19 cellular contexts compared by ENCODE assay signal in genomic region chr5:10775646-10776045, GRCh38. TPM values are rescaled to one million over a fixed set of nuclear protein-coding genes. Genes with fewer than 3 reads are reported as not detected.
DNase-seq lines count a peak whose midpoint lies in the region; ATAC-seq, FAIRE-seq and TF ChIP-seq lines count a peak whose summit lies in the region.
"Had no signal": no experiment of that assay in that cellular context is flagged by ENCODE, and none has a peak within 500 bp of the region (broad histone marks: within the 10 kb centered on the region; RNA-seq: fewer than 3 reads in every experiment).

No MANE protein-coding gene starts in this region.

- H3K23me2 ChIP-seq in H1 (ENCODE audit: low read depth, low read length): no peaks in the 10 kb centered on the region

- H4K91ac ChIP-seq in H1 (replicated peaks; ENCODE audit: insufficient read length, low read length): no peak overlapping the region

- no peaks in the 10 kb centered on the region for H3K4me1 Mint-ChIP-seq in immature natural killer cell
- H3K4me1 Mint-ChIP-seq: central memory CD8-positive, alpha-beta T cell had no signal

- no peak overlapping the region for H2BK15ac ChIP-seq in H1 (ENCODE audit: low read length)

- no peak for TF ChIP-seq EP300 in Ishikawa (IDR thresholded peaks at IDR 0.05; ENCODE audit: borderline replicate concordance)
- no peak for TF ChIP-seq EP300 in H1 (IDR thresholded peaks at IDR 0.05; ENCODE audit: borderline replicate concordance in 1 of 2, low read depth in 2 of 2, low read length in 2 of 2)

- H3K4me3 ChIP-seq in H1 (ENCODE audit: extremely low read depth in 1 of 4, insufficient read depth in 2 of 4, low read depth in 3 of 4, low read length in 4 of 4): no peak overlapping the region
- H3K4me3 ChIP-seq: heart left ventricle, left lung, Peyer's patch, spleen, stomach had no signal

- H3K14ac ChIP-seq in H1 (ENCODE audit: insufficient read length): no peak overlapping the region

- no peaks in the 10 kb centered on the region for H3K36me3 Mint-ChIP-seq in immature natural killer cell

- H3K9me3 Mint-ChIP-seq in immature natural killer cell: no peaks in the 10 kb centered on the region
- H3K9me3 Mint-ChIP-seq: central memory CD8-positive, alpha-beta T cell had no signal

- CTCF ChIA-PET in H1 (lab: Charles Lee; ENCODE audit: partially characterized antibody): interaction anchor here (0.6 to 4.7 kb wide), 13 partner anchors 9 to 320 kb away, joined by 3 to 23 read pairs (median 4); no protein-coding TSS in a partner anchor

- 57% methylated on average over 4 of the region's 4 CpGs; no CpG with 5 or more reads in 1 of the 2 experiments for WGBS in H1 (ENCODE audit: extremely low coverage in 1 of 2, insufficient coverage in 1 of 2, insufficient read length in 1 of 2, insufficient replicate concordance in 2 of 2, low coverage in 1 of 2, low lambda C conversion rate in 2 of 2, missing lambda C conversion rate in 1 of 2), 2 experiments

- H3K56ac ChIP-seq in H1 (replicated peaks; ENCODE audit: insufficient read length, low read depth, low read length): no peak overlapping the region

- no peak overlapping the region for H2AK5ac ChIP-seq in H1 (ENCODE audit: low read depth, low read length)

- peak; percentile 47 to 51 (median 49) for TF ChIP-seq CTCF in H1 (IDR thresholded peaks at IDR 0.05; ENCODE audit: control extremely low read depth in 1 of 3, insufficient read depth in 1 of 3, low read depth in 1 of 3, low read length in 3 of 3)

- H3K79me2 ChIP-seq in H1 (ENCODE audit: control insufficient read depth in 1 of 2, insufficient read depth in 2 of 2, low read length in 2 of 2): no peaks in the 10 kb centered on the region

- no peaks in the 10 kb centered on the region for H3K79me1 ChIP-seq in H1 (ENCODE audit: low read depth, low read length)

- peaks cover 2 to 9% (median 8%) of the 10 kb centered on the region in 3 donors for H3K27me3 Mint-ChIP-seq in immature natural killer cell (ENCODE audit: low read depth in 3 of 3)

- no peak overlapping the region for H4K5ac ChIP-seq in H1 (ENCODE audit: insufficient read length, low read depth, low read length)

- no peak overlapping the region for H3K4me2 ChIP-seq in H1 (ENCODE audit: insufficient read depth in 1 of 2, low read depth in 2 of 2, low read length in 2 of 2)

- H4K20me1 ChIP-seq in H1 (replicated peaks in 1 of 2; ENCODE audit: control insufficient read depth in 1 of 2, insufficient read depth in 2 of 2, low read length in 2 of 2): no peaks in the 10 kb centered on the region

- H4K8ac ChIP-seq in H1 (ENCODE audit: extremely low read depth, insufficient read depth, low read length): no peak overlapping the region

- TF ChIP-seq RAD21 in Ishikawa (IDR thresholded peaks at IDR 0.05; ENCODE audit: low read depth) (peak; percentile 14; the same call in 1 of the 2 replicates), H1 (IDR thresholded peaks at IDR 0.05 in 1 of 2, conservative IDR thresholded peaks at IDR 0.05 in 1 of 2; ENCODE audit: low read depth in 2 of 2, low read length in 2 of 2) (peak in 1 of 2 experiments; percentile 51; a peak in 2 of 4 replicates)

- H3K9ac ChIP-seq in H1 (replicated peaks in 1 of 4; ENCODE audit: extremely low read depth in 1 of 4, low read depth in 3 of 4, low read length in 3 of 4): no peak overlapping the region

- no peaks in the 10 kb centered on the region for H3K4me1 ChIP-seq in H1 (replicated peaks in 1 of 4; ENCODE audit: control insufficient read depth in 3 of 4, insufficient read depth in 4 of 4, low read length in 3 of 4)
- H3K4me1 ChIP-seq: heart left ventricle, left lung, Peyer's patch, spleen, stomach had no signal

- no peak overlapping the region for H3K27ac ChIP-seq in H1 (ENCODE audit: low read depth, low read length)
- H3K27ac ChIP-seq: heart left ventricle, left lung, Peyer's patch, spleen, stomach had no signal

- no peaks in the 10 kb centered on the region for H3K36me3 ChIP-seq in H1 (ENCODE audit: control insufficient read depth in 2 of 4, insufficient read depth in 4 of 4, low read length in 3 of 4)
- H3K36me3 ChIP-seq: heart left ventricle, left lung, Peyer's patch, spleen, stomach had no signal

- in situ Hi-C loops in ACHN (cut with HindIII; ENCODE audit: low pct_ligation_motif_present, low pct_unique_long_range_greater_than_20kb, low sequenced_read_pairs): no loop called here

- FAIRE-seq in H1 (lab: Jason Lieb, UNC): no peak

- no peak overlapping the region for H3K23ac ChIP-seq in H1 (ENCODE audit: insufficient read length)

- no peak overlapping the region for H3K27ac Mint-ChIP-seq in immature natural killer cell
- H3K27ac Mint-ChIP-seq: progenitor cell of endocrine pancreas had no signal

- DNase-seq in ACHN (peak; percentile 3), H1 (ENCODE audit: low read depth in 1 of 2, low spot score in 2 of 2) (no peak), NCI-H1436 (lab: John Stamatoyannopoulos, UW) (no peak), immature natural killer cell (no peak)
- no peak for DNase-seq in activated CD4-positive, alpha-beta T cell treated with anti-CD3 and anti-CD28 coated beads for 48 hours
- DNase-seq: activated CD4-positive, alpha-beta T cell treated with anti-CD3 and anti-CD28 coated beads for 4 hours; activated T-cell treated with anti-CD3 and anti-CD28 coated beads, Interleukin-2, amount 50 U/mL, for 48 hours; COR-L47; heart left ventricle; KBM-7; left lung; Peyer's patch; spleen; stomach had no signal

- no peak overlapping the region for H2BK12ac ChIP-seq in H1 (ENCODE audit: low read depth, low read length)

- H2BK20ac ChIP-seq in H1 (ENCODE audit: low read length): no peak overlapping the region

- no peak overlapping the region for H3K4me3 Mint-ChIP-seq in immature natural killer cell
- H3K4me3 Mint-ChIP-seq: central memory CD8-positive, alpha-beta T cell had no signal

- H3K9me3 ChIP-seq in H1 (ENCODE audit: insufficient read depth in 2 of 2, low read depth in 1 of 2, low read length in 1 of 2): peaks cover 14% of the 10 kb centered on the region in 2 experiments
- H3K9me3 ChIP-seq: heart left ventricle, Peyer's patch, stomach had no signal

- no peak overlapping the region for H2BK5ac ChIP-seq in H1 (ENCODE audit: low read depth, low read length)

- H2AFZ ChIP-seq in H1 (ENCODE audit: low read length): no peak overlapping the region

- no peak overlapping the region for H3K18ac ChIP-seq in H1 (ENCODE audit: extremely low read depth, low read length)

- ATAC-seq in GM18868 (IDR thresholded peaks at IDR 0.05; ENCODE audit: unreplicated experiment) (peak; percentile 80), GM19328 (IDR thresholded peaks at IDR 0.05; ENCODE audit: unreplicated experiment) (no peak)
- ATAC-seq: heart left ventricle, left lung had no signal

- no peak overlapping the region for H3K4ac ChIP-seq in H1 (replicated peaks; ENCODE audit: insufficient read length, low read depth, low read length)

- POLR2A ChIA-PET in H1 (lab: Charles Lee; ENCODE audit: partially characterized antibody): no interaction called here

- no peak overlapping the region for H2BK120ac ChIP-seq in H1 (replicated peaks; ENCODE audit: low read depth, low read length)

- no peaks in the 10 kb centered on the region; a peak in 1 of 7 replicates for H3K27me3 ChIP-seq in H1 (replicated peaks in 1 of 4; ENCODE audit: control insufficient read depth in 3 of 4, extremely low read depth in 1 of 4, insufficient read depth in 3 of 4, low read length in 3 of 4)
- H3K27me3 ChIP-seq: heart left ventricle, left lung, Peyer's patch, spleen, stomach had no signal

- no peak for TF ChIP-seq POLR2A in H1 (IDR thresholded peaks at IDR 0.05; ENCODE audit: control extremely low read depth in 1 of 2, low read depth in 2 of 2, low read length in 2 of 2)

TF ChIP-seq in Ishikawa, 13 proteins besides CTCF, POLR2A, EP300 and RAD21 (continues in another document):
- no peak for TF ChIP-seq TAF1 (IDR thresholded peaks at IDR 0.05; ENCODE audit: low read depth)
- TF ChIP-seq EGR1 (IDR thresholded peaks at IDR 0.05): no peak
- TF ChIP-seq NFIC (IDR thresholded peaks at IDR 0.05): no peak
- TF ChIP-seq FOXM1 (IDR thresholded peaks at IDR 0.05; ENCODE audit: borderline replicate concordance, low read depth): no peak
- TF ChIP-seq YY1 (IDR thresholded peaks at IDR 0.05; ENCODE audit: low read depth): no peak
- TF ChIP-seq MAX (IDR thresholded peaks at IDR 0.05): no peak
- TF ChIP-seq TCF12 (IDR thresholded peaks at IDR 0.05; ENCODE audit: low read depth): no peak

TF ChIP-seq in H1, 55 proteins besides CTCF, POLR2A, EP300 and RAD21:
- TF ChIP-seq KDM5A (IDR thresholded peaks at IDR 0.05; ENCODE audit: low read length) (no peak), TBP (IDR thresholded peaks at IDR 0.05; ENCODE audit: low read depth, low read length) (peak; percentile 10; the same call in 1 of the 2 replicates), BACH1 (IDR thresholded peaks at IDR 0.05; ENCODE audit: low read length) (no peak)
TF ChIP-seq in H1: peak in this region for 1.

RNA-seq across cellular contexts. Expression of gene DAP, which starts 14.6 kb away (rescaled TPM):
- total RNA-seq in H1 (2021; fragmentation: NEBNext Ultra II Directional; extraction: Animal tissue kit (Norgen Biotek cat#: 25700)): 43.3 and 44.4 TPM in 2 replicates
- polyA plus RNA-seq in H1 (2011; rRNA removed) (26.2 and 30.2 TPM in 2 replicates), immature natural killer cell (10 to 100 TPM; 43.1 to 87.1 (median 53.9) TPM)
- 26.3 TPM for polyA plus RNA-seq in H1 (2011; cell fraction: cytosol; rRNA removed)
- polyA plus RNA-seq in H1 (2011; cell fraction: nucleus; rRNA removed): 35.5 TPM
- polyA plus RNA-seq in H1 (2012, experiment 1 of 2): 39.8 to 45.4 TPM (median 43.0 TPM) in 4 replicates
- polyA plus RNA-seq in H1 (2012, experiment 2 of 2): 49.1 TPM
- polyA plus RNA-seq in H1 (2013, experiment 1 of 2): 33.9 TPM
- 37.1 TPM for polyA plus RNA-seq in H1 (2013, experiment 2 of 2)
- polyA minus RNA-seq in H1 (2011; rRNA and poly(A)+ RNA removed): 17.4 and 18.9 TPM in 2 replicates
- polyA minus RNA-seq in H1 (2011; cell fraction: cytosol; rRNA and poly(A)+ RNA removed): 20.6 TPM
- 19.2 TPM for polyA minus RNA-seq in H1 (2011; cell fraction: nucleus; rRNA and poly(A)+ RNA removed)
